19 cellular contexts compared by ENCODE assay signal in genomic region chr13:44108345-44108858, GRCh38.
DNase-seq lines count a peak whose midpoint lies in the region; ATAC-seq, FAIRE-seq and TF ChIP-seq lines count a peak whose summit lies in the region.
"Had no signal": no experiment of that assay in that cellular context is flagged by ENCODE, and none has a peak within 500 bp of the region (broad histone marks: within the 10 kb centered on the region; RNA-seq: fewer than 3 reads in every experiment).

No MANE protein-coding gene starts in this region.

- H3K4me1 ChIP-seq in keratinocyte (ENCODE audit: control insufficient read depth, extremely low read depth, insufficient read depth, low read length) = peaks cover 17% of the 10 kb centered on the region

- no peak overlapping the region for H3K4me3 ChIP-seq in keratinocyte (ENCODE audit: control insufficient read depth in 2 of 3, extremely low read depth in 1 of 3, insufficient read depth in 2 of 3, low read depth in 1 of 3, low read length in 3 of 3)
- H3K4me3 ChIP-seq: lung had no signal

- H3K36me3 ChIP-seq in keratinocyte (ENCODE audit: control insufficient read depth in 2 of 2, extremely low read depth in 1 of 2, insufficient read depth in 2 of 2, low read length in 2 of 2) = no peaks in the 10 kb centered on the region

- peak; percentile 32 for DNase-seq in DMS153 (lab: John Stamatoyannopoulos, UW)
- DNase-seq in DMS153 treated with DMSO at 0.1 percent for 48 hours (lab: John Stamatoyannopoulos, UW; ENCODE audit: unreplicated experiment) = no peak
- peak; percentile 14 for DNase-seq in dermis blood vessel endothelial cell
- DNase-seq in keratinocyte (ENCODE audit: low read depth, low spot score) = no peak
- DNase-seq in type B pancreatic cell (ENCODE audit: extremely low spot score, unreplicated experiment) = no peak
- DNase-seq in kidney glomerular epithelial cell (lab: John Stamatoyannopoulos, UW) = no peak
- no peak for DNase-seq in activated effector memory CD4-positive, alpha-beta T cell treated with Interleukin-2 at 50 U/mL for 16 hours
- DNase-seq: activated CD8-positive, alpha-beta memory T cell treated with anti-CD3 and anti-CD28 coated beads, Interleukin-2, amount 50 U/mL, for 48 hours; CD4-positive, alpha-beta memory T cell; hypothalamus; nephron progenitor cell; stimulated activated CD4-positive, alpha-beta T cell treated with anti-CD3 and anti-CD28 coated beads, Interleukin-4, amount 100 ng/mL, for 4 hours had no signal

- no peak overlapping the region for H3K9ac ChIP-seq in keratinocyte (ENCODE audit: control insufficient read depth, extremely low read depth, insufficient read depth, low read length)

- no peaks in the 10 kb centered on the region for H3K27me3 Mint-ChIP-seq in type B pancreatic cell

- H3K27ac ChIP-seq in keratinocyte (ENCODE audit: control insufficient read depth, insufficient read depth, low read length) = no peak overlapping the region
- H3K27ac ChIP-seq: 22Rv1 had no signal

- H3K27ac Mint-ChIP-seq in type B pancreatic cell = peak overlapping the region; percentile 27
- H3K27ac Mint-ChIP-seq: activated naive CD4-positive, alpha-beta T cell treated with anti-CD3 and anti-CD28 coated beads, Interleukin-2, amount 50 U/mL, for 72 hours; nephron progenitor cell; WTC11 had no signal

- H3K79me2 ChIP-seq in keratinocyte (ENCODE audit: control insufficient read depth, insufficient read depth, low read length) = no peaks in the 10 kb centered on the region

- peaks cover 12% of the 10 kb centered on the region for H3K4me1 Mint-ChIP-seq in type B pancreatic cell (ENCODE audit: unreplicated experiment)

- ATAC-seq in HG02870 (IDR thresholded peaks at IDR 0.05; ENCODE audit: unreplicated experiment) = no peak
- ATAC-seq: activated naive CD4-positive, alpha-beta T cell treated with anti-CD3 and anti-CD28 coated beads, Interleukin-2, amount 50 U/mL, for 72 hours; WTC11 had no signal

- no peaks in the 10 kb centered on the region for H3K27me3 ChIP-seq in keratinocyte (ENCODE audit: control insufficient read depth, extremely low read depth, insufficient read depth, low read length)

- H2AFZ ChIP-seq in keratinocyte (ENCODE audit: control insufficient read depth, low read length) = no peak overlapping the region

- no peak overlapping the region for H3K4me2 ChIP-seq in keratinocyte (ENCODE audit: control insufficient read depth, extremely low read depth, insufficient read depth, low read depth, low read length)

- no peak overlapping the region for H3K4me3 Mint-ChIP-seq in type B pancreatic cell
- H3K4me3 Mint-ChIP-seq: CD4-positive, alpha-beta memory T cell; central memory CD8-positive, alpha-beta T cell; nephron progenitor cell; WTC11 had no signal

- no peaks in the 10 kb centered on the region for H4K20me1 ChIP-seq in keratinocyte (ENCODE audit: control insufficient read depth, extremely low read depth, insufficient read depth, low read length)

- H3K36me3 Mint-ChIP-seq in type B pancreatic cell = no peaks in the 10 kb centered on the region
- H3K36me3 Mint-ChIP-seq: CD4-positive, alpha-beta memory T cell had no signal

- TF ChIP-seq CTCF in keratinocyte (optimal IDR thresholded peaks at IDR 0.05 in 1 of 3, IDR thresholded peaks at IDR 0.05 in 1 of 3, conservative IDR thresholded peaks at IDR 0.05 in 1 of 3; ENCODE audit: extremely low read depth in 1 of 3, insufficient read depth in 2 of 3, low read length in 3 of 3) (no peak), type B pancreatic cell (conservative IDR thresholded peaks at IDR 0.05) (no peak)

- dilution Hi-C loops in keratinocyte (cut with MboI; ENCODE audit: extremely low pct_ligation_motif_present, low sequenced_read_pairs) = no loop called here

- FAIRE-seq in keratinocyte (lab: Jason Lieb, UNC) = peak; percentile 72
- FAIRE-seq: urothelium cell line had no signal

- no peaks in the 10 kb centered on the region for H3K9me3 Mint-ChIP-seq in type B pancreatic cell
- H3K9me3 Mint-ChIP-seq: central memory CD8-positive, alpha-beta T cell had no signal

- no peaks in the 10 kb centered on the region for H3K9me1 ChIP-seq in keratinocyte (ENCODE audit: control insufficient read depth, extremely low read depth, insufficient read depth, low read length)

- no peaks in the 10 kb centered on the region for H3K9me3 ChIP-seq in keratinocyte (ENCODE audit: control insufficient read depth, low read depth, low read length)

Comparison
In these comparisons a context has a peak if more than half of its experiments do, and no peak if none do; other contexts are left out.
1. DNase-seq: peak in DMS153 (single experiment) and dermis blood vessel endothelial cell (single experiment); none in DMS153 treated with DMSO at 0.1 percent for 48 hours (single experiment), keratinocyte (single experiment), type B pancreatic cell (single experiment), kidney glomerular epithelial cell (single experiment) and activated effector memory CD4-positive, alpha-beta T cell treated with Interleukin-2 at 50 U/mL for 16 hours (single experiment).